ENCODE assay signal across 1 cellular context in the genomic region with DNA sequence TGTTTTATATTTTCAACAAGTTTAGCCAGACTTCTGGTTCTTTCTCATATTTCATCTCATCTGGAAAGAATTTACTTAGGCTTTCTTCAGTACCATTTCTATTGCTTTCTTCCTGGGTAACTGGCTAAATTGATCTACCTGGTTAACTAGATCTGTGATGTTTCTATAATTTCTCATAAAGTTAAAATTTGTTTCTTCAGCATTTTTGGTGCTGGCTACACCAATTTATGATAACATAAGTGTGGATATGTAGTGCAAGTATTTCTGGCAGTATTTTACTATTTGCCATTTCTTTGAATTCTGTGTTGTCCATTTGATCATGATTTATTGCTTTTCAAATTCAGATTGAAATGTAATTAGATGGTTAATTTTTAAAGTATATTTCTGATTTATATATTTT.
TF ChIP-seq lines count a peak whose summit lies in the region.

No MANE protein-coding gene starts in this region.

TF ChIP-seq in SK-N-SH, 30 proteins besides CTCF, POLR2A, EP300 and RAD21 (continued from another document):
- no peak for TF ChIP-seq GABPA (IDR thresholded peaks at IDR 0.05; ENCODE audit: low read depth)
- no peak for TF ChIP-seq RXRA (IDR thresholded peaks at IDR 0.05; ENCODE audit: borderline replicate concordance, low read depth)
- no peak for TF ChIP-seq RCOR1 (IDR thresholded peaks at IDR 0.05; ENCODE audit: low read length)
- no peak for TF ChIP-seq POLR2AphosphoS5 (IDR thresholded peaks at IDR 0.05; ENCODE audit: low read depth, low read length)
- no peak for TF ChIP-seq MXI1 (IDR thresholded peaks at IDR 0.05; ENCODE audit: low read depth, low read length)
- TF ChIP-seq TCF12 (IDR thresholded peaks at IDR 0.05) = no peak; the same call in 1 of the 2 replicates
- no peak for TF ChIP-seq ELF1 (IDR thresholded peaks at IDR 0.05)
- TF ChIP-seq FOXJ3 (CRISPR knock-in tag; IDR thresholded peaks at IDR 0.05) = no peak
- no peak for TF ChIP-seq NFIC (IDR thresholded peaks at IDR 0.05; ENCODE audit: borderline replicate concordance)
- TF ChIP-seq, protein P1, sequence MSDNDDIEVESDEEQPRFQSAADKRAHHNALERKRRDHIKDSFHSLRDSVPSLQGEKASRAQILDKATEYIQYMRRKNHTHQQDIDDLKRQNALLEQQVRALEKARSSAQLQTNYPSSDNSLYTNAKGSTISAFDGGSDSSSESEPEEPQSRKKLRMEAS (IDR thresholded peaks at IDR 0.05; ENCODE audit: low read depth) = no peak
TF ChIP-seq in SK-N-SH: peak in this region for 0.
